Comparison of ENCODE assay signal across 7 cellular contexts in the genomic region with DNA sequence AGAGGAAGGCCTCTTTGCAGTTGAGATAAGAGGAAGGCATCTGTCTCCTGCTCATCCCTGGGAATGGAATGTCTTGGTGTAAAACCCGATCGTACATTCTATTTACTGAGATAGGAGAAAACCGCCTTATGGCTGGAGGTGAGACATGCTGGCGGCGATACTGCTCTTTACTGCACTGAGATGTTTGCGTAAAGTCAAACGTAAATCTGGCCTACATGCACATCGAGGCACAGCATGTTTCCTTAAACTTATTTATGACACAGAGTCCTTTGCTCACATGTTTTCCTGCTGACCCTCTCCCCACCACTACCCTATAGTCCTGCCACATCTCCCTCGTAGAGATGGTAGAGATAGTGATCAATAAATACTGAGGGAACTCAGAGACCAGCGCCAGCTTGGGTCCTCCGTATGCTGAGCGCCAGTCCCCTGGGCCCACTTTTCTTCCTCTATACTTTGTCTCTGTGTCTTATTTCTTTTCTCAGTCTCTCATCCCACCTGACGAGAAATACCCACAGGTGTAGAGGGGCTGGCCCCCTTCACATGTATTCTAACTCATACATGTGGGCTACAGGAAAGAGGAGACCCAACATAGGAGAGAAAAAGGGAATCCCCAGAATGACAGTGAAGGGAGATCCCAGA. TPM values are rescaled to one million over a fixed set of nuclear protein-coding genes. Genes with fewer than 3 reads are reported as not detected.
DNase-seq lines count a peak whose midpoint lies in the region; ATAC-seq and TF ChIP-seq lines count a peak whose summit lies in the region.
"Not testable (repeated sequence)": the region's sequence is repeated elsewhere in the genome, so short reads cannot be mapped to it uniquely, and the experiment has no call there.

No MANE protein-coding gene starts in this region.

- peaks cover 87% of the 10 kb centered on the region in 3 donors for H3K4me1 Mint-ChIP-seq in CD8-positive, alpha-beta memory T cell
- H3K4me1 Mint-ChIP-seq in activated B cell treated with CpG ODN at 0.5 μM for 24 hours, result peaks cover 80% of the 10 kb centered on the region
- peaks cover 88% of the 10 kb centered on the region for H3K4me1 Mint-ChIP-seq in activated naive CD4-positive, alpha-beta T cell treated with anti-CD3 and anti-CD28 coated beads, Interleukin-2, amount 50 U/mL, for 24 hours
- H3K4me1 Mint-ChIP-seq in natural killer cell treated with Interleukin-12 subunit alpha and Interleukin-12 subunit beta and Interleukin-15 and Interleukin-18, amount 100 ng/mL, for 72 hours (ENCODE audit: low read depth in 2 of 2), result peaks cover 72 to 77% of the 10 kb centered on the region in 2 donors
- peaks cover 66% of the 10 kb centered on the region for H3K4me1 Mint-ChIP-seq in stimulated activated effector memory CD8-positive, alpha-beta T cell treated with anti-CD3 and anti-CD28 coated beads, Interleukin-12 subunit alpha, Interleukin-12 subunit beta, amount 100 ng/mL, for 72 hours

- not testable (repeated sequence) for H3K4me3 ChIP-seq in CD8-positive, alpha-beta memory T cell (ENCODE audit: low read length); coronary artery; hepatocyte

- CTCF ChIA-PET in CD8-positive, alpha-beta memory T cell (lab: Charles Lee), result interaction anchor here (5.2 to 8.3 kb wide), 2 partner anchors 10 to 30 kb away, joined by 45 to 85 read pairs; partner anchors contain the start of gene GLRX
- CTCF ChIA-PET in activated B cell treated with CpG ODN at 0.5 μM for 24 hours (lab: Charles Lee), result not testable (repeated sequence)

- not testable (repeated sequence) for H2AFZ ChIP-seq in hepatocyte

- peaks cover 11 to 49% (median 26%) of the 10 kb centered on the region in 3 donors for H3K36me3 Mint-ChIP-seq in CD8-positive, alpha-beta memory T cell
- H3K36me3 Mint-ChIP-seq in activated B cell treated with CpG ODN at 0.5 μM for 24 hours (ENCODE audit: low read depth), result peaks cover 50% of the 10 kb centered on the region
- H3K36me3 Mint-ChIP-seq in activated naive CD4-positive, alpha-beta T cell treated with anti-CD3 and anti-CD28 coated beads, Interleukin-2, amount 50 U/mL, for 24 hours, result peaks cover 16% of the 10 kb centered on the region
- H3K36me3 Mint-ChIP-seq in natural killer cell treated with Interleukin-12 subunit alpha and Interleukin-12 subunit beta and Interleukin-15 and Interleukin-18, amount 100 ng/mL, for 72 hours, result peaks cover 26% of the 10 kb centered on the region
- H3K36me3 Mint-ChIP-seq in stimulated activated effector memory CD8-positive, alpha-beta T cell treated with anti-CD3 and anti-CD28 coated beads, Interleukin-12 subunit alpha, Interleukin-12 subunit beta, amount 100 ng/mL, for 72 hours, result peaks cover 42% of the 10 kb centered on the region

- H3K9me3 Mint-ChIP-seq in CD8-positive, alpha-beta memory T cell; activated B cell treated with CpG ODN at 0.5 μM for 24 hours; activated naive CD4-positive, alpha-beta T cell treated with anti-CD3 and anti-CD28 coated beads, Interleukin-2, amount 50 U/mL, for 24 hours; natural killer cell treated with Interleukin-12 subunit alpha and Interleukin-12 subunit beta and Interleukin-15 and Interleukin-18, amount 100 ng/mL, for 72 hours; stimulated activated effector memory CD8-positive, alpha-beta T cell treated with anti-CD3 and anti-CD28 coated beads, Interleukin-12 subunit alpha, Interleukin-12 subunit beta, amount 100 ng/mL, for 72 hours: not testable (repeated sequence)

- ATAC-seq in activated B cell treated with CpG ODN at 0.5 μM for 24 hours (ENCODE audit: low read depth); stimulated activated effector memory CD8-positive, alpha-beta T cell treated with anti-CD3 and anti-CD28 coated beads, Interleukin-12 subunit alpha, Interleukin-12 subunit beta, amount 100 ng/mL, for 72 hours: not testable (repeated sequence)
- peak in 1 of 2 donors; percentile 4 for ATAC-seq in natural killer cell treated with Interleukin-12 subunit alpha and Interleukin-12 subunit beta and Interleukin-15 and Interleukin-18, amount 100 ng/mL, for 72 hours

- H4K20me1 ChIP-seq in hepatocyte (ENCODE audit: insufficient read depth, poor library complexity, severe bottlenecking), result not testable (repeated sequence)

- H3K79me2 ChIP-seq in hepatocyte, result peaks cover 11% of the 10 kb centered on the region

- DNase-seq in CD8-positive, alpha-beta memory T cell; activated B cell treated with CpG ODN at 0.5 μM for 24 hours; coronary artery (ENCODE audit: low spot score); hepatocyte (ENCODE audit: low spot score); natural killer cell treated with Interleukin-12 subunit alpha and Interleukin-12 subunit beta and Interleukin-15 and Interleukin-18, amount 100 ng/mL, for 72 hours (ENCODE audit: low spot score): not testable (repeated sequence)
- DNase-seq in stimulated activated effector memory CD8-positive, alpha-beta T cell treated with anti-CD3 and anti-CD28 coated beads, Interleukin-12 subunit alpha, Interleukin-12 subunit beta, amount 100 ng/mL, for 72 hours (ENCODE audit: low spot score in 2 of 2), result peak in 1 of 2 donors; percentile 41

- H3K27ac ChIP-seq in CD8-positive, alpha-beta memory T cell (ENCODE audit: low read depth, low read length), result not testable (repeated sequence)
- H3K27ac ChIP-seq in coronary artery (peak overlapping the region; percentile 23 to 24), hepatocyte (peak overlapping the region; percentile 96)

- H3K27me3 ChIP-seq in CD8-positive, alpha-beta memory T cell (ENCODE audit: insufficient read depth, low read length, poor library complexity, severe bottlenecking); hepatocyte: not testable (repeated sequence)

- POLR2A ChIA-PET in CD8-positive, alpha-beta memory T cell (lab: Charles Lee), result interaction anchor here (1.9 to 4.1 kb wide), 2 partner anchors 10 to 12 kb away, joined by 7 to 72 read pairs; partner anchors contain the start of gene GLRX
- POLR2A ChIA-PET in activated B cell treated with CpG ODN at 0.5 μM for 24 hours (lab: Charles Lee), result interaction anchor here (1.9 to 8.8 kb wide), 2 partner anchors 9 to 23 kb away, joined by 5 to 203 read pairs; partner anchors contain the start of gene GLRX

- peaks cover 20% of the 10 kb centered on the region for H3K36me3 ChIP-seq in CD8-positive, alpha-beta memory T cell (ENCODE audit: insufficient read depth, low read length)
- H3K36me3 ChIP-seq in hepatocyte (replicated peaks; ENCODE audit: insufficient read depth, low read depth), result not testable (repeated sequence)

- H3K4me3 Mint-ChIP-seq in CD8-positive, alpha-beta memory T cell, result peak overlapping the region in 6 of 7 donors; percentile 6 to 63 (median 26)
- not testable (repeated sequence) for H3K4me3 Mint-ChIP-seq in activated B cell treated with CpG ODN at 0.5 μM for 24 hours
- peak overlapping the region; percentile 36 for H3K4me3 Mint-ChIP-seq in activated naive CD4-positive, alpha-beta T cell treated with anti-CD3 and anti-CD28 coated beads, Interleukin-2, amount 50 U/mL, for 24 hours
- peak overlapping the region; percentile 55 for H3K4me3 Mint-ChIP-seq in natural killer cell treated with Interleukin-12 subunit alpha and Interleukin-12 subunit beta and Interleukin-15 and Interleukin-18, amount 100 ng/mL, for 72 hours
- peak overlapping the region; percentile 56 for H3K4me3 Mint-ChIP-seq in stimulated activated effector memory CD8-positive, alpha-beta T cell treated with anti-CD3 and anti-CD28 coated beads, Interleukin-12 subunit alpha, Interleukin-12 subunit beta, amount 100 ng/mL, for 72 hours

- WGBS in hepatocyte (ENCODE audit: low lambda C conversion rate, missing lambda C conversion rate), result 40% methylated on average over 13 of the region's 13 CpGs

- H3K27me3 Mint-ChIP-seq in CD8-positive, alpha-beta memory T cell; activated B cell treated with CpG ODN at 0.5 μM for 24 hours; activated naive CD4-positive, alpha-beta T cell treated with anti-CD3 and anti-CD28 coated beads, Interleukin-2, amount 50 U/mL, for 24 hours; natural killer cell treated with Interleukin-12 subunit alpha and Interleukin-12 subunit beta and Interleukin-15 and Interleukin-18, amount 100 ng/mL, for 72 hours: not testable (repeated sequence)

- H3K9me3 ChIP-seq in CD8-positive, alpha-beta memory T cell (ENCODE audit: low read length); hepatocyte (ENCODE audit: low read depth): not testable (repeated sequence)

- intact Hi-C loops in activated B cell treated with CpG ODN at 0.5 μM for 24 hours (cut with micrococcal nuclease), result not testable (repeated sequence)

- peaks cover 84% of the 10 kb centered on the region for H3K4me1 ChIP-seq in CD8-positive, alpha-beta memory T cell (ENCODE audit: insufficient read depth, low read length)
- H3K4me1 ChIP-seq in hepatocyte (ENCODE audit: insufficient read depth), result peaks cover 37% of the 10 kb centered on the region

- peak overlapping the region; percentile 63 for H3K4me2 ChIP-seq in hepatocyte

- TF ChIP-seq CTCF in activated B cell treated with CpG ODN at 0.5 μM for 24 hours (IDR thresholded peaks at IDR 0.05); coronary artery (IDR thresholded peaks at IDR 0.05); hepatocyte (IDR thresholded peaks at IDR 0.05; ENCODE audit: poor library complexity): not testable (repeated sequence)

- peak overlapping the region in 7 of 8 donors; percentile 65 to 96 (median 86) for H3K27ac Mint-ChIP-seq in CD8-positive, alpha-beta memory T cell
- peak overlapping the region; percentile 95 for H3K27ac Mint-ChIP-seq in activated B cell treated with CpG ODN at 0.5 μM for 24 hours
- H3K27ac Mint-ChIP-seq in activated naive CD4-positive, alpha-beta T cell treated with anti-CD3 and anti-CD28 coated beads, Interleukin-2, amount 50 U/mL, for 24 hours, result peak overlapping the region; percentile 88
- H3K27ac Mint-ChIP-seq in natural killer cell treated with Interleukin-12 subunit alpha and Interleukin-12 subunit beta and Interleukin-15 and Interleukin-18, amount 100 ng/mL, for 72 hours, result peak overlapping the region; percentile 78 to 88
- H3K27ac Mint-ChIP-seq in stimulated activated effector memory CD8-positive, alpha-beta T cell treated with anti-CD3 and anti-CD28 coated beads, Interleukin-12 subunit alpha, Interleukin-12 subunit beta, amount 100 ng/mL, for 72 hours, result peak overlapping the region; percentile 91

- not testable (repeated sequence) for H3K9me2 ChIP-seq in hepatocyte (replicated peaks; ENCODE audit: insufficient read depth)

RNA-seq across cellular contexts. Expression of gene GLRX, which starts 10.9 kb away (rescaled TPM):
- 10 to 100 TPM; 22.2 to 25.0 TPM for total RNA-seq in CD8-positive, alpha-beta memory T cell
- 240 TPM for polyA plus RNA-seq in CD8-positive, alpha-beta memory T cell
- total RNA-seq in activated B cell treated with CpG ODN at 0.5 μM for 24 hours, result 55.4 and 60.2 TPM in 2 replicates
- total RNA-seq in hepatocyte, result 57.8 and 79.1 TPM in 2 replicates
- polyA plus RNA-seq in hepatocyte, result 101 and 103 TPM in 2 replicates
- total RNA-seq in natural killer cell treated with Interleukin-12 subunit alpha and Interleukin-12 subunit beta and Interleukin-15 and Interleukin-18, amount 100 ng/mL, for 72 hours, result 100 to 1,000 TPM; 109 to 408 TPM
